ENCODE assay signal across 29 cellular contexts in genomic region chr10:46237815-46238510, GRCh38. TPM values are rescaled to one million over a fixed set of nuclear protein-coding genes. Genes with fewer than 3 reads are reported as not detected.
DNase-seq lines count a peak whose midpoint lies in the region; ATAC-seq and TF ChIP-seq lines count a peak whose summit lies in the region.
"Had no signal": no experiment of that assay in that cellular context is flagged by ENCODE, and none has a peak within 500 bp of the region (broad histone marks: within the 10 kb centered on the region; RNA-seq: fewer than 3 reads in every experiment).

No MANE protein-coding gene starts in this region.

- H3K79me2 ChIP-seq in mammary epithelial cell (ENCODE audit: insufficient read depth, low read length) (no peaks in the 10 kb centered on the region), GM23248 (ENCODE audit: insufficient read depth) (no peaks in the 10 kb centered on the region), PC-3 (ENCODE audit: low read length) (no peaks in the 10 kb centered on the region)
- H3K79me2 ChIP-seq: parathyroid adenoma had no signal

- dilution Hi-C loops in mammary epithelial cell (cut with HindIII; ENCODE audit: low sequenced_read_pairs), result no loop called here

- in situ Hi-C loops in mammary epithelial cell (cut with MboI; ENCODE audit: low sequenced_read_pairs in 2 of 2) (loop anchor here in 1 of 2 donors (25.0 kb wide), 1 partner anchor 299 kb away; no protein-coding TSS in a partner anchor), GM23248 (cut with MboI) (no loop called here)

- H3K4me1 ChIP-seq in mammary epithelial cell (ENCODE audit: insufficient read depth, low read length) (no peaks in the 10 kb centered on the region), GM23248 (ENCODE audit: insufficient read depth) (peaks cover 11% of the 10 kb centered on the region), stomach (no peaks in the 10 kb centered on the region), PC-3 (ENCODE audit: insufficient read depth, low read length) (no peaks in the 10 kb centered on the region)
- H3K4me1 ChIP-seq: A549, BE2C, gastrocnemius medialis, parathyroid adenoma, vagina had no signal

- H3K27ac Mint-ChIP-seq in MCF 10A (ENCODE audit: low read depth, unreplicated experiment), result no peak overlapping the region
- H3K27ac Mint-ChIP-seq: stimulated activated naive CD8-positive, alpha-beta T cell treated with anti-CD3 and anti-CD28 coated beads, Interleukin-15, Interleukin-2, amounts not matched to agents 100 ng/mL and 50 ng/mL, for 24 hours had no signal

- H2AFZ ChIP-seq in mammary epithelial cell (ENCODE audit: low read depth, low read length) (no peak overlapping the region), GM23248 (no peak overlapping the region), PC-3 (ENCODE audit: low read length) (no peak overlapping the region)
- H2AFZ ChIP-seq: parathyroid adenoma had no signal

- no peaks in the 10 kb centered on the region for H3K9me3 ChIP-seq in mammary epithelial cell (replicated peaks; ENCODE audit: insufficient read depth, low read length)
- H3K9me3 ChIP-seq in GM23248 (ENCODE audit: low read depth), result no peaks in the 10 kb centered on the region
- peaks cover 0 to 9% (median 4%) of the 10 kb centered on the region in 4 donors for H3K9me3 ChIP-seq in stomach
- H3K9me3 ChIP-seq in PC-3 (ENCODE audit: low read length), result no peaks in the 10 kb centered on the region
- H3K9me3 ChIP-seq: BE2C, vagina had no signal

- H3K27ac ChIP-seq in mammary epithelial cell (ENCODE audit: insufficient read depth, low read depth, low read length) (no peak overlapping the region), GM23248 (no peak overlapping the region), stomach (no peak overlapping the region), PC-3 (ENCODE audit: low read length) (no peak overlapping the region)
- H3K27ac ChIP-seq: A549, gastrocnemius medialis, parathyroid adenoma, vagina had no signal

- H3K36me3 ChIP-seq in mammary epithelial cell (ENCODE audit: insufficient read depth, low read length) (no peaks in the 10 kb centered on the region), GM23248 (ENCODE audit: low read depth) (no peaks in the 10 kb centered on the region), stomach (no peaks in the 10 kb centered on the region), PC-3 (ENCODE audit: low read depth, low read length) (no peaks in the 10 kb centered on the region)
- H3K36me3 ChIP-seq: BE2C, gastrocnemius medialis, vagina had no signal

- no peak for ATAC-seq in PC-3
- ATAC-seq: A549, gastrocnemius medialis, HepG2 had no signal

- POLR2A ChIA-PET in MCF 10A (lab: Yijun Ruan, JAX), result no interaction called here
- POLR2A ChIA-PET in PC-3 (lab: Charles Lee; ENCODE audit: unreplicated experiment), result no interaction called here

- H3K9me3 Mint-ChIP-seq in MCF 10A (ENCODE audit: unreplicated experiment), result peaks cover 10% of the 10 kb centered on the region

- H3K9me2 ChIP-seq in GM23248 (ENCODE audit: insufficient read depth) (no peaks in the 10 kb centered on the region), PC-3 (replicated peaks; ENCODE audit: low read length) (no peaks in the 10 kb centered on the region)

- no peak overlapping the region for H3K4me3 Mint-ChIP-seq in MCF 10A (ENCODE audit: unreplicated experiment)
- H3K4me3 Mint-ChIP-seq: stimulated activated naive CD8-positive, alpha-beta T cell treated with anti-CD3 and anti-CD28 coated beads, Interleukin-15, Interleukin-2, amounts not matched to agents 100 ng/mL and 50 ng/mL, for 24 hours had no signal

- H3K27me3 ChIP-seq in mammary epithelial cell (ENCODE audit: insufficient read depth, low read length) (no peaks in the 10 kb centered on the region), GM23248 (replicated peaks; ENCODE audit: insufficient read depth) (no peaks in the 10 kb centered on the region), stomach (no peaks in the 10 kb centered on the region), PC-3 (ENCODE audit: low read length) (no peaks in the 10 kb centered on the region)
- H3K27me3 ChIP-seq: BE2C, gastrocnemius medialis, vagina had no signal

- H3F3A ChIP-seq in GM23248 (ENCODE audit: insufficient read depth) (no peaks in the 10 kb centered on the region), PC-3 (ENCODE audit: low read length, unreplicated experiment) (no peaks in the 10 kb centered on the region)

- no peak overlapping the region for H3K4me2 ChIP-seq in mammary epithelial cell (ENCODE audit: insufficient read depth, low read depth, low read length)
- H3K4me2 ChIP-seq in GM23248 (ENCODE audit: unreplicated experiment), result no peak overlapping the region
- no peak overlapping the region for H3K4me2 ChIP-seq in PC-3 (ENCODE audit: low read length)
- H3K4me2 ChIP-seq: A549 had no signal

- no peaks in the 10 kb centered on the region for H4K20me1 ChIP-seq in mammary epithelial cell (ENCODE audit: insufficient read depth, low read length)
- no peaks in the 10 kb centered on the region for H4K20me1 ChIP-seq in GM23248 (ENCODE audit: insufficient read depth)
- H4K20me1 ChIP-seq in PC-3 (ENCODE audit: low read length), result no peaks in the 10 kb centered on the region

- H3K4me1 Mint-ChIP-seq in MCF 10A (ENCODE audit: insufficient read depth, unreplicated experiment), result no peaks in the 10 kb centered on the region

- H3K4me3 ChIP-seq in mammary epithelial cell (replicated peaks in 1 of 3; ENCODE audit: insufficient read depth in 1 of 3, low read depth in 2 of 3, low read length in 3 of 3) (no peak overlapping the region), GM23248 (no peak overlapping the region), epithelial cell of esophagus (ENCODE audit: low read length) (no peak overlapping the region), stomach (no peak overlapping the region), PC-3 (ENCODE audit: low read length) (no peak overlapping the region)
- H3K4me3 ChIP-seq: A549, gastrocnemius medialis, vagina had no signal

- TF ChIP-seq POLR2A in stomach (IDR thresholded peaks at IDR 0.05), result no peak

- BruUV-seq in mammary epithelial cell (replicated peaks; lab: Mats Ljungman, UMichigan) (no TSS peak), MCF 10A (replicated peaks; lab: Mats Ljungman, UMichigan) (no TSS peak), PC-3 (replicated peaks; lab: Mats Ljungman, UMichigan) (no TSS peak)

- DNase-seq in mammary epithelial cell (peak; percentile 11), MCF 10A (ENCODE audit: unreplicated experiment) (no peak), GM23248 (peak; percentile 61), epithelial cell of esophagus (ENCODE audit: low read depth) (peak; percentile 47), stomach (peak; percentile 4), PC-3 (no peak), NCI-H446 (lab: John Stamatoyannopoulos, UW) (no peak), iPS-NIHi11 (ENCODE audit: low spot score) (no peak)
- DNase-seq: activated CD8-positive, alpha-beta memory T cell treated with anti-CD3 and anti-CD28 coated beads for 24 hours; activated gamma-delta T cell treated with Interleukin-2 at 50 U/mL for 16 hours; activated T-cell treated with anti-CD3 and anti-CD28 coated beads for 4 hours; BE2C; COR-L47; gastrocnemius medialis; GDM1; Kasumi-1; NCI-H146; NCI-H748 treated with DMSO at 0.1 percent for 48 hours; SHP77 treated with DMSO at 0.1 percent for 48 hours; stimulated activated CD4-positive, alpha-beta T cell treated with anti-CD3 and anti-CD28 coated beads, Interleukin-1b, Interleukin-23, amount 100 ng/mL, for 48 hours had no signal

- WGBS in mammary epithelial cell (ENCODE audit: low coverage, missing lambda C conversion rate), result 77% methylated on average over 3 of the region's 3 CpGs
- WGBS in GM23248 (ENCODE audit: low coverage in 1 of 2, low lambda C conversion rate in 2 of 2, missing lambda C conversion rate in 2 of 2), 2 experiments, result 85 to 88% methylated on average over 3 of the region's 3 CpGs
- 81 to 93% (median 90%) methylated on average over 3 of the region's 3 CpGs for whole genome bisulfite sequencing in stomach, 5 donors

- H3K36me3 Mint-ChIP-seq in MCF 10A (ENCODE audit: insufficient read depth, unreplicated experiment), result no peaks in the 10 kb centered on the region

- no peak overlapping the region for H3K9ac ChIP-seq in mammary epithelial cell (ENCODE audit: insufficient read depth, low read length)
- no peak overlapping the region for H3K9ac ChIP-seq in GM23248
- no peak overlapping the region for H3K9ac ChIP-seq in PC-3 (ENCODE audit: low read length)
- H3K9ac ChIP-seq: parathyroid adenoma had no signal

- H3K27me3 Mint-ChIP-seq in MCF 10A (ENCODE audit: insufficient read depth, unreplicated experiment), result peaks cover 17% of the 10 kb centered on the region
- H3K27me3 Mint-ChIP-seq: stimulated activated naive CD8-positive, alpha-beta T cell treated with anti-CD3 and anti-CD28 coated beads, Interleukin-15, Interleukin-2, amounts not matched to agents 100 ng/mL and 50 ng/mL, for 24 hours had no signal

- no peak for TF ChIP-seq CTCF in mammary epithelial cell (conservative IDR thresholded peaks at IDR 0.05 in 1 of 2, IDR thresholded peaks at IDR 0.05 in 1 of 2; ENCODE audit: extremely low read depth in 1 of 2, insufficient read depth in 1 of 2, low read depth in 1 of 2, low read length in 2 of 2)
- no peak for TF ChIP-seq CTCF in MCF 10A (IDR thresholded peaks at IDR 0.05; ENCODE audit: unreplicated experiment)
- TF ChIP-seq CTCF in epithelial cell of esophagus (IDR thresholded peaks at IDR 0.05; ENCODE audit: insufficient read depth, low read depth, low read length, missing control alignments), result no peak
- TF ChIP-seq CTCF in stomach (IDR thresholded peaks at IDR 0.05), result no peak
- no peak for TF ChIP-seq CTCF in PC-3 (conservative IDR thresholded peaks at IDR 0.05; ENCODE audit: low read depth, low read length)

- CTCF ChIA-PET in mammary epithelial cell (lab: Charles Lee; ENCODE audit: low non-redundant PET) (no interaction called here), MCF 10A (lab: Yijun Ruan, JAX) (interaction anchor here (0.8 to 1.3 kb wide), 2 partner anchors 9 kb away, joined by 7 read pairs; no protein-coding TSS in a partner anchor), PC-3 (lab: Charles Lee) (no interaction called here)

- no peak for TF ChIP-seq EP300 in stomach (IDR thresholded peaks at IDR 0.05)

- intact Hi-C loops in mammary epithelial cell (cut with micrococcal nuclease) (loop anchor here (10.0 kb wide), 1 partner anchor 317 kb away; the partner anchor contains the start of gene GPRIN2), MCF 10A (cut with micrococcal nuclease) (no loop called here), stomach (cut with DNase I; ENCODE audit: low total_unique reads) (no loop called here), PC-3 (cut with micrococcal nuclease) (no loop called here)

RNA-seq across cellular contexts. Expression of gene ANTXRL, which starts 48.8 kb away (rescaled TPM):
- total RNA-seq in mammary epithelial cell, result not detected
- polyA plus RNA-seq in mammary epithelial cell, result not detected
- not detected for polyA minus RNA-seq in mammary epithelial cell
- total RNA-seq in MCF 10A (2022), result not detected in 2 replicates
- not detected in 2 replicates for total RNA-seq in GM23248 (2014; rRNA removed; shearing (Covaris generic))
- polyA plus RNA-seq in GM23248 (2016; fragmentation: Nextera tagmentation; extraction: Ambion mirVana), result not detected in 2 replicates
- total RNA-seq in stomach, result not detected
- not detected for polyA plus RNA-seq in stomach
- not detected in 2 replicates for total RNA-seq in PC-3 (2014; rRNA removed)
- total RNA-seq: dermis microvascular lymphatic vessel endothelial cell, gastrocnemius medialis, HepG2, lung microvascular endothelial cell, mucosa of gallbladder, vagina had no signal
- polyA plus RNA-seq: HepG2, neural cell had no signal

Comparison
In these comparisons a context has a peak if more than half of its experiments do, and no peak if none do; other contexts are left out.
1. DNase-seq: peak in mammary epithelial cell (single experiment), GM23248 (single experiment), epithelial cell of esophagus (single experiment) and stomach (single experiment); none in MCF 10A (single experiment), PC-3 (single experiment), NCI-H446 (0 of 2) and iPS-NIHi11 (single experiment).